In genomic region chr2:100166701-100167100, GRCh38 we compare ENCODE assay signal across 27 cellular contexts.
"Had no signal": no experiment of that assay in that cellular context is flagged by ENCODE, and none has a peak within 500 bp of the region (broad histone marks: within the 10 kb centered on the region; RNA-seq: fewer than 3 reads in every experiment).

No MANE protein-coding gene starts in this region.

- ATAC-seq: activated naive CD4-positive, alpha-beta T cell treated with anti-CD3 and anti-CD28 coated beads, Interleukin-2, amount 50 U/mL, for 72 hours; activated naive CD8-positive, alpha-beta T cell treated with anti-CD3 and anti-CD28 coated beads, Interleukin-2, amount 50 U/mL, for 24 hours; activated T-cell treated with anti-CD3 and anti-CD28 coated beads, Interleukin-2, amount 50 U/mL, for 4 hours; activated T-cell treated with anti-CD3 and anti-CD28 coated beads, Interleukin-2, amount 50 U/mL, for 72 hours; activated T-helper 17 cell treated with anti-CD3 and anti-CD28 coated beads, Interleukin-2, amount 50 U/mL, for 72 hours; body of pancreas had no signal

- DNase-seq: activated effector memory CD4-positive, alpha-beta T cell treated with anti-CD3 and anti-CD28 coated beads, Interleukin-2, amount 50 U/mL, for 16 hours; activated effector memory CD4-positive, alpha-beta T cell treated with Interleukin-2 at 50 U/mL for 16 hours; activated gamma-delta T cell; activated gamma-delta T cell treated with Interleukin-2 at 50 U/mL for 16 hours; activated naive CD4-positive, alpha-beta T cell; activated naive CD4-positive, alpha-beta T cell treated with anti-CD3 and anti-CD28 coated beads for 36 hours; activated naive CD4-positive, alpha-beta T cell treated with anti-CD3 and anti-CD28 coated beads, Interleukin-2, amount 10 ng/mL, durations not matched to agents 7 days and 5 days; activated naive CD4-positive, alpha-beta T cell treated with anti-CD3 and anti-CD28 coated beads, Interleukin-2, amount 50 U/mL, for 16 hours; activated naive CD4-positive, alpha-beta T cell treated with Interleukin-2 at 50 U/mL for 16 hours; activated naive CD8-positive, alpha-beta T cell treated with anti-CD3 and anti-CD28 coated beads for 36 hours; activated naive CD8-positive, alpha-beta T cell treated with anti-CD3 and anti-CD28 coated beads, Interleukin-2, amount 10 ng/mL, durations not matched to agents 7 days and 5 days; activated naive CD8-positive, alpha-beta T cell treated with anti-CD3 and anti-CD28 coated beads, Interleukin-2, amount 50 U/mL, for 24 hours; activated T-cell treated with anti-CD3 and anti-CD28 coated beads, Interleukin-2, amount 50 U/mL, for 4 hours; activated T-cell treated with anti-CD3 and anti-CD28 coated beads, Interleukin-2, amount 50 U/mL, for 48 hours; activated T-cell treated with anti-CD3 and anti-CD28 coated beads, Interleukin-2, amount 50 U/mL, for 72 hours; adrenal gland; amniotic stem cell; amygdala; anterior cingulate cortex; aorta; body of pancreas; brain microvascular endothelial cell; caudate nucleus; central memory CD4-positive, alpha-beta T cell; cerebellar nuclear complex had no signal
